Comparison of ENCODE assay signal across 8 cellular contexts in genomic region chr6:849075-849506, GRCh38.
"Had no signal": no experiment of that assay in that cellular context is flagged by ENCODE, and none has a peak within 500 bp of the region (broad histone marks: within the 10 kb centered on the region; RNA-seq: fewer than 3 reads in every experiment).

No MANE protein-coding gene starts in this region.

- H3K9me3 ChIP-seq: HAP-1 had no signal

- DNase-seq: GOT3, H7, Kasumi-1, KG1 had no signal

- H3K4me1 ChIP-seq: HAP-1 had no signal

- H3K4me3 ChIP-seq: HAP-1 had no signal

- H3K27ac ChIP-seq: HL-60 had no signal

- ATAC-seq: HCT116, HepG2 had no signal

- H3K36me3 ChIP-seq: HAP-1 had no signal
